22 cellular contexts compared by ENCODE assay signal in genomic region chr2:130152136-130152815, GRCh38. TPM values are rescaled to one million over a fixed set of nuclear protein-coding genes. Genes with fewer than 3 reads are reported as not detected.
"Had no signal": no experiment of that assay in that cellular context is flagged by ENCODE, and none has a peak within 500 bp of the region (broad histone marks: within the 10 kb centered on the region; RNA-seq: fewer than 3 reads in every experiment).

No MANE protein-coding gene starts in this region.

RNA-seq across cellular contexts. Expression of gene POTEF, which starts 23.3 kb away (rescaled TPM):
- total RNA-seq: activated CD4-positive, alpha-beta memory T cell treated with anti-CD3 and anti-CD28 coated beads for 36 hours; activated CD4-positive, alpha-beta T cell treated with anti-CD3 and anti-CD28 coated beads for 36 hours; activated CD4-positive, alpha-beta T cell treated with anti-CD3 and anti-CD28 coated beads, Interleukin-2, amount 10 ng/mL, durations not matched to agents 24 days and 14 days; activated CD8-positive, alpha-beta memory T cell treated with anti-CD3 and anti-CD28 coated beads for 36 hours; activated CD8-positive, alpha-beta memory T cell treated with anti-CD3 and anti-CD28 coated beads, Interleukin-2, amount 10 ng/mL, durations not matched to agents 7 days and 5 days; activated CD8-positive, alpha-beta T cell treated with anti-CD3 and anti-CD28 coated beads, Interleukin-2, amount 10 ng/mL, durations not matched to agents 7 days and 5 days; activated naive CD4-positive, alpha-beta T cell treated with anti-CD3 and anti-CD28 coated beads, Interleukin-2, amount 50 U/mL, for 72 hours; activated naive CD8-positive, alpha-beta T cell treated with anti-CD3 and anti-CD28 coated beads, Interleukin-2, amount 10 ng/mL, durations not matched to agents 7 days and 5 days; activated T-cell treated with anti-CD3 and anti-CD28 coated beads, Interleukin-2, amount 50 U/mL, for 72 hours; ascending aorta; colonic mucosa; endothelial cell of umbilical vein; esophagus squamous epithelium; fibroblast of lung; fibroblast of villous mesenchyme; gastroesophageal sphincter; T-helper 1 cell treated with Interleukin-12 subunit alpha and Interleukin-12 subunit beta and Interleukin-4 antibody, amounts not matched to agents 30 ng/mL and 1 ng/mL, for 36 hours had no signal
- polyA plus RNA-seq: esophagus, fibroblast of lung had no signal

RNA-seq across cellular contexts. Expression of gene TUBA3E, which starts 46.0 kb away (rescaled TPM):
- total RNA-seq: activated CD4-positive, alpha-beta memory T cell treated with anti-CD3 and anti-CD28 coated beads for 36 hours; activated CD4-positive, alpha-beta T cell treated with anti-CD3 and anti-CD28 coated beads for 36 hours; activated CD4-positive, alpha-beta T cell treated with anti-CD3 and anti-CD28 coated beads, Interleukin-2, amount 10 ng/mL, durations not matched to agents 24 days and 14 days; activated CD8-positive, alpha-beta memory T cell treated with anti-CD3 and anti-CD28 coated beads for 36 hours; activated CD8-positive, alpha-beta memory T cell treated with anti-CD3 and anti-CD28 coated beads, Interleukin-2, amount 10 ng/mL, durations not matched to agents 7 days and 5 days; activated CD8-positive, alpha-beta T cell treated with anti-CD3 and anti-CD28 coated beads, Interleukin-2, amount 10 ng/mL, durations not matched to agents 7 days and 5 days; activated naive CD4-positive, alpha-beta T cell treated with anti-CD3 and anti-CD28 coated beads, Interleukin-2, amount 50 U/mL, for 72 hours; activated naive CD8-positive, alpha-beta T cell treated with anti-CD3 and anti-CD28 coated beads, Interleukin-2, amount 10 ng/mL, durations not matched to agents 7 days and 5 days; activated T-cell treated with anti-CD3 and anti-CD28 coated beads, Interleukin-2, amount 50 U/mL, for 72 hours; ascending aorta; breast epithelium; cardiac muscle cell; colonic mucosa; dermis microvascular lymphatic vessel endothelial cell; endothelial cell of umbilical vein; esophagus squamous epithelium; fibroblast of lung; fibroblast of villous mesenchyme; gastroesophageal sphincter; glomerular endothelial cell; T-helper 1 cell treated with Interleukin-12 subunit alpha and Interleukin-12 subunit beta and Interleukin-4 antibody, amounts not matched to agents 30 ng/mL and 1 ng/mL, for 36 hours had no signal
- polyA plus RNA-seq: cardiac muscle cell, endothelial cell of umbilical vein, fibroblast of lung had no signal
